Comparison of ENCODE assay signal across 8 cellular contexts in the genomic region with DNA sequence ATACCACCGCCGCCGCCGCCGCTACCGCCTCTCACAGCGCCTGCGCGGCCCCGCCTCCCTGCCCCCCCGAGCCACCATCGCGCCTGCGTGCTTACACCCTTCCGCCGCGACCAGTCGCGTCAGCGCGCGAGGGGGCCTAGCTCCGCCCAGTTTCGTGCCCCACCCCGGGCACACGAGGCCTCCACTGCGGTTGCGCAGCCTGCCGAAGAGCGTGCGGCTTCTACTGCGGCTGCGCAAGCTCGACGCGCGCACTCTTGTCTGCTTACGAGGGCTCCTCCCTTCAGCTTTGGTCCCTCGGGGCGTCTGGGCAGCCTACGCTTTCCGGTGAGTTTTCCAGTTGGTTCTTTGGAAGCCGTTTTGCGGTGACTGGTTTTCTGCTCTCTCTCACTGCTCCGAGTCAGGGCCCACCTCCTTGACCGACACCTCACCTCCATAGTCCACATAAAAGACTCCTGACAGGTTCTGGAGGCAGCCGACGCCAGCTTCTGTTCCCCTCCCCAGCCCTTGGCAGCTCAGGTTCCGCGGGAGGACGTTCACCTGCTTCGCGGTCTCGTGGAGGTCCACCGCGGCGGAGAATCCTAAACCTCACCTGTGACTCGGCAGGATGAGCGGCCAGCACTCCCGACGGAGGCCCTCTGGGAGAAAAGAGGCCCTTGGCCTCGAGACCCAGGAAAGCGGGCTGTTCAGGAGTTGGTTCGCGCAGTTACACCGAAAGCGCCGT.
DNase-seq lines count a peak whose midpoint lies in the region; ATAC-seq and TF ChIP-seq lines count a peak whose summit lies in the region.

A gene (minus strand): TSS at position 35 of the 721 bp plus-strand sequence. CDS start 65 bp downstream, outside the sequence.

- peaks cover 19% of the 10 kb centered on the region for H3K36me3 Mint-ChIP-seq in central memory CD8-positive, alpha-beta T cell (ENCODE audit: insufficient read depth)

- no peak for TF ChIP-seq CTCF in AG10803 (conservative IDR thresholded peaks at IDR 0.05; ENCODE audit: low read length)

- peak within 1 kb of the TSS; percentile 85 for H3K4me3 ChIP-seq in AG10803 (ENCODE audit: low read length)

- peak; percentile 76 for ATAC-seq in GM19043 (IDR thresholded peaks at IDR 0.05; ENCODE audit: low read depth, unreplicated experiment)
- ATAC-seq in HG03354 (IDR thresholded peaks at IDR 0.05; ENCODE audit: poor library complexity, severe bottlenecking, unreplicated experiment), result peak; percentile 82
- ATAC-seq in activated CD4-positive, CD25-positive, alpha-beta regulatory T cell treated with anti-CD3 and anti-CD28 coated beads, Interleukin-2, amount 50 U/mL, for 24 hours, result peak; percentile 83 to 88
- ATAC-seq in central memory CD8-positive, alpha-beta T cell (replicated peaks; ENCODE audit: extremely low read depth, poor library complexity, severe bottlenecking), result peak; percentile 83

- H3K27me3 Mint-ChIP-seq in central memory CD8-positive, alpha-beta T cell, result no peaks in the 10 kb centered on the region

- H3K9me3 Mint-ChIP-seq in central memory CD8-positive, alpha-beta T cell, result no peaks in the 10 kb centered on the region

- peak within 1 kb of the TSS; percentile 99 for H3K4me3 Mint-ChIP-seq in central memory CD8-positive, alpha-beta T cell

- peak; percentile 97 for DNase-seq in AG10803 (ENCODE audit: low read depth)
- peak; percentile 98 for DNase-seq in NCI-H446 treated with DMSO at 0.1 percent for 48 hours (lab: John Stamatoyannopoulos, UW)
- peak; percentile 98 to 99 for DNase-seq in central memory CD8-positive, alpha-beta T cell (ENCODE audit: low spot score in 2 of 2)
- peak; percentile 97 for DNase-seq in iris pigment epithelial cell (ENCODE audit: low read depth)
- DNase-seq in stimulated activated CD4-positive, alpha-beta T cell treated with anti-CD3 and anti-CD28 coated beads, Interleukin-12 subunit alpha, Interleukin-12 subunit beta, amount 100 ng/mL, for 24 hours (ENCODE audit: low read depth in 2 of 2), result peak; percentile 97 to 98

- peak within 1 kb of the TSS; percentile 97 for H3K27ac Mint-ChIP-seq in central memory CD8-positive, alpha-beta T cell (ENCODE audit: low read depth)

- H3K4me1 Mint-ChIP-seq in central memory CD8-positive, alpha-beta T cell, result peaks cover 68% of the 10 kb centered on the region

Comparison
In these comparisons a context has a peak if more than half of its experiments do, and no peak if none do; other contexts are left out.
1. Peak in every context shown above with its lines: DNase-seq, ATAC-seq and H3K4me3 ChIP-seq.